Comparison of ENCODE assay signal across 9 cellular contexts in the genomic region with DNA sequence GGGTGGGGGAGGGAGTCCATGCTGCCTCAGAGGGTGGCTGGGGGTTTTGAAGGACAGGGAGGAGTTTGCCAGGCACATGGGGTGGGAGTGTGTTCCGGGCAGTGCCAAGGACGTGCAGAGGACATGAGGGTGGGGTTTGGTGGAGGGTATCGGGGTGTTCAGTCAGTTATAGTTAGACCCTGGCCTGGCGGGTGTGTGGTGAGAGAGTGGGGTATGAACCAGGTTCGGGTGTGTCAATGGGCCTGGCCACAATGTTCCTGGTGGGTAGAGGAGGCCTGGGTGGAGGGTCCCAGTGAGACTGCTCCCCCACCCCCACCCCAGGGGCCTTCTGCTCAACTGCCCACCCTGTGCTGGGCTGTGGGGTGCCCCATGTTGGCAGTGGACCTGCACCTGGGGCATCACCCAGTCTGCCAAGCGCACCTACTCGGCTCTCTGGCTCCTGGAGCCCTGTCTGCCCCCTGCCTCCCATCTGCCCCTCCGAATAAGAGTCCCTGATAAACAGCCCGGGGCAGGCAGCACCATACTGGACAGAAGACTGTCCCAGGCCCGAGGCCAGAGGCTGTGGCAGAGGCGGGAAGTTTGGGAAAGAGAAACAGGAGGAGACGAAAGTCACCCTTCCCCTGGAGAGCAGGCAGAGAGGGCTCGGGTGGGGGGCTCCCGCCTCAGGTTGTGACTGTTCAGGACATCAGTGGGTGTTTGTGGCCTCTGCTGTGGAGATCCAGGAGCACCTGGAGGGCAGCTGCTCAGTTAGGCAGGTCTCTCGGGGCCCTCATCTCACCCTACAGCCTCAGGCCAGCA. TPM values are rescaled to one million over a fixed set of nuclear protein-coding genes. Genes with fewer than 3 reads are reported as not detected.
DNase-seq lines count a peak whose midpoint lies in the region; ATAC-seq and TF ChIP-seq lines count a peak whose summit lies in the region.
"Had no signal": no experiment of that assay in that cellular context is flagged by ENCODE, and none has a peak within 500 bp of the region (broad histone marks: within the 10 kb centered on the region; RNA-seq: fewer than 3 reads in every experiment).

No MANE protein-coding gene starts in this region.

- H3K4me3 ChIP-seq in IMR-90 (ENCODE audit: insufficient read depth, low read depth, low read length): no peak overlapping the region
- H3K4me3 ChIP-seq in breast epithelium: peak overlapping the region; percentile 73 to 95 (median 92)

- intact Hi-C loops in IMR-90 (cut with micrococcal nuclease) (no loop called here), breast epithelium (cut with DNase I; ENCODE audit: low total_unique reads) (no loop called here)

- H4K20me1 ChIP-seq in IMR-90 (ENCODE audit: insufficient read depth, low read length): peaks cover 37% of the 10 kb centered on the region

- H2BK20ac ChIP-seq in IMR-90 (ENCODE audit: low read depth, low read length): no peak overlapping the region

- peaks cover 4% of the 10 kb centered on the region; the same call in 1 of the 2 replicates for H3K9me1 ChIP-seq in IMR-90 (ENCODE audit: insufficient read depth, low read length)

- dilution Hi-C loops in IMR-90 (cut with HindIII; ENCODE audit: low sequenced_read_pairs, unreplicated experiment): no loop called here

- BruUV-seq in IMR-90 (replicated peaks; lab: Mats Ljungman, UMichigan): no TSS peak

- POLR2A ChIA-PET in IMR-90 (lab: Charles Lee; ENCODE audit: unreplicated experiment): no interaction called here
- POLR2A ChIA-PET in naive thymus-derived CD8-positive, alpha-beta T cell (lab: Charles Lee): interaction anchor here (0.5 to 6.0 kb wide), 6 partner anchors 12 to 29 kb away, joined by 3 to 26 read pairs (median 4); no protein-coding TSS in a partner anchor

- no peak overlapping the region for H3K9ac ChIP-seq in IMR-90 (ENCODE audit: low read depth, low read length)

- no peak overlapping the region for H3K23ac ChIP-seq in IMR-90 (ENCODE audit: low read depth, low read length)

- H3K27ac ChIP-seq in 22Rv1 (peak overlapping the region; percentile 98), IMR-90 (ENCODE audit: insufficient read depth, low read length) (no peak overlapping the region), breast epithelium (peak overlapping the region; percentile 90 to 96)

- H3K4me1 ChIP-seq in IMR-90 (ENCODE audit: control insufficient read depth, insufficient read depth, low read length): peaks cover 37% of the 10 kb centered on the region
- H3K4me1 ChIP-seq in breast epithelium: peaks cover 31 to 40% of the 10 kb centered on the region in 2 donors

- H2AK5ac ChIP-seq in IMR-90 (ENCODE audit: low read depth, low read length): no peak overlapping the region

- TF ChIP-seq POLR2A in IMR-90 (IDR thresholded peaks at IDR 0.05; ENCODE audit: low read depth, low read length): no peak
- no peak for TF ChIP-seq POLR2A in breast epithelium (IDR thresholded peaks at IDR 0.05)

- H3K56ac ChIP-seq in IMR-90 (ENCODE audit: extremely low read depth, insufficient read depth, low read length): no peak overlapping the region

- no peaks in the 10 kb centered on the region for H3K9me3 Mint-ChIP-seq in naive thymus-derived CD8-positive, alpha-beta T cell

- H2BK15ac ChIP-seq in IMR-90 (ENCODE audit: low read depth, low read length): no peak overlapping the region

- peak overlapping the region in 7 of 10 donors; percentile 18 to 95 (median 66) for H3K27ac Mint-ChIP-seq in naive thymus-derived CD8-positive, alpha-beta T cell

- peak overlapping the region in 7 of 10 donors; percentile 28 to 80 (median 71) for H3K4me3 Mint-ChIP-seq in naive thymus-derived CD8-positive, alpha-beta T cell

- H3K36me3 Mint-ChIP-seq in naive thymus-derived CD8-positive, alpha-beta T cell: peaks cover 0 to 21% (median 2%) of the 10 kb centered on the region in 3 donors

- no peak overlapping the region for H4K91ac ChIP-seq in IMR-90 (ENCODE audit: insufficient read depth, low read depth, low read length)

- no peak for TF ChIP-seq RAD21 in IMR-90 (IDR thresholded peaks at IDR 0.05; ENCODE audit: low read length)

- H3K4me1 Mint-ChIP-seq in naive thymus-derived CD8-positive, alpha-beta T cell: peaks cover 15 to 49% (median 38%) of the 10 kb centered on the region in 4 donors

- no peak overlapping the region for H2BK5ac ChIP-seq in IMR-90 (ENCODE audit: low read depth, low read length, poor library complexity, severe bottlenecking)

- H3K14ac ChIP-seq in IMR-90 (replicated peaks; ENCODE audit: low read depth, low read length): no peak overlapping the region

- no peak overlapping the region for H3K18ac ChIP-seq in IMR-90 (ENCODE audit: low read depth, low read length)

- H4K8ac ChIP-seq in IMR-90 (ENCODE audit: low read depth in 2 of 2, low read length in 2 of 2): no peak overlapping the region

- H3K79me1 ChIP-seq in IMR-90 (ENCODE audit: low read depth in 1 of 2, low read length in 2 of 2): peaks cover 12 to 50% of the 10 kb centered on the region in 2 experiments

- no peak overlapping the region for H2BK120ac ChIP-seq in IMR-90 (ENCODE audit: low read depth, low read length)

- no peak for TF ChIP-seq CTCF in 22Rv1 (IDR thresholded peaks at IDR 0.05)
- TF ChIP-seq CTCF in IMR-90 (conservative IDR thresholded peaks at IDR 0.05; ENCODE audit: low read depth, low read length): no peak
- TF ChIP-seq CTCF in breast epithelium (IDR thresholded peaks at IDR 0.05): no peak

- CTCF ChIA-PET in IMR-90 (lab: Yijun Ruan, JAX): no interaction called here

- no peak overlapping the region for H3K4me2 ChIP-seq in IMR-90 (ENCODE audit: low read depth, low read length)

- in situ Hi-C loops in IMR-90 (cut with MboI; ENCODE audit: low sequenced_read_pairs): no loop called here

- ATAC-seq in IMR-90 (ENCODE audit: low read depth): no peak
- ATAC-seq in naive thymus-derived CD8-positive, alpha-beta T cell: no peak
- no peak for ATAC-seq in HG02763 (IDR thresholded peaks at IDR 0.05; ENCODE audit: unreplicated experiment)

- no peak overlapping the region for H3K4ac ChIP-seq in IMR-90 (ENCODE audit: low read depth, low read length)

- no peak for DNase-seq in IMR-90
- DNase-seq in breast epithelium (ENCODE audit: low spot score in 2 of 2): peak; percentile 23 to 51
- peak in 6 of 10 donors; percentile 0 to 30 (median 9) for DNase-seq in naive thymus-derived CD8-positive, alpha-beta T cell
- DNase-seq in iPS-NIHi11 (ENCODE audit: low spot score): no peak
- no peak for DNase-seq in activated gamma-delta T cell treated with Interleukin-2 at 50 U/mL for 16 hours
- DNase-seq in DMS79 (lab: John Stamatoyannopoulos, UW): no peak
- DNase-seq: NCI-H1105 had no signal

- no peak overlapping the region for H4K5ac ChIP-seq in IMR-90 (ENCODE audit: low read depth, low read length)

- H3K36me3 ChIP-seq in IMR-90 (ENCODE audit: control insufficient read depth, insufficient read depth, low read length) (peaks cover 30% of the 10 kb centered on the region), breast epithelium (no peaks in the 10 kb centered on the region)

- no peak overlapping the region for H2AFZ ChIP-seq in IMR-90 (replicated peaks; ENCODE audit: low read length, poor library complexity)

- no peaks in the 10 kb centered on the region for H3K9me3 ChIP-seq in IMR-90 (ENCODE audit: control insufficient read depth, insufficient read depth, low read length)
- H3K9me3 ChIP-seq in breast epithelium: no peaks in the 10 kb centered on the region

- no peaks in the 10 kb centered on the region for H3K27me3 Mint-ChIP-seq in naive thymus-derived CD8-positive, alpha-beta T cell

- WGBS in IMR-90 (ENCODE audit: extremely low coverage in 2 of 2, insufficient read length in 1 of 2), 2 experiments: 90% methylated on average over 2 of the region's 15 CpGs; no CpG with 5 or more reads in 1 of the 2 experiments

- H2AK9ac ChIP-seq in IMR-90 (replicated peaks; ENCODE audit: low read depth, low read length, poor library complexity): peak overlapping the region; percentile 68

- H3K27me3 ChIP-seq in IMR-90 (ENCODE audit: control insufficient read depth, insufficient read depth, low read length): no peaks in the 10 kb centered on the region
- H3K27me3 ChIP-seq in breast epithelium: no peaks in the 10 kb centered on the region

RNA-seq across cellular contexts. Expression of a gene that starts 4.1 kb away (rescaled TPM):
- total RNA-seq in IMR-90 (2012; rRNA removed) (8.6 and 10.3 TPM in 2 replicates), breast epithelium (10 to 100 TPM; 63.0 to 92.1 (median 87.1) TPM)
- 24.7 and 28.6 TPM in 2 replicates for polyA plus RNA-seq in IMR-90 (2012; rRNA removed)
- 31.4 and 45.1 TPM in 2 replicates for polyA plus RNA-seq in IMR-90 (2012; cell fraction: cytosol; rRNA removed)
- 37.2 and 85.2 TPM in 2 replicates for polyA plus RNA-seq in IMR-90 (2012; cell fraction: nucleus; rRNA removed; ENCODE audit: low replicate concordance)
- 10 to 100 TPM; 42.0 to 44.0 TPM for total RNA-seq in naive thymus-derived CD8-positive, alpha-beta T cell
- 10 to 100 TPM; 12.4 to 26.0 (median 13.6) TPM for polyA plus RNA-seq in naive thymus-derived CD8-positive, alpha-beta T cell

RNA-seq across cellular contexts. Expression of a gene that starts 46.3 kb away (rescaled TPM):
- total RNA-seq in IMR-90 (2012; rRNA removed) (36.1 and 36.2 TPM in 2 replicates), breast epithelium (10 to 100 TPM; 20.6 to 59.3 (median 39.5) TPM)
- polyA plus RNA-seq in IMR-90 (2012; rRNA removed): 70.7 and 82.0 TPM in 2 replicates
- polyA plus RNA-seq in IMR-90 (2012; cell fraction: cytosol; rRNA removed): 110 and 153 TPM in 2 replicates
- 79.2 and 119 TPM in 2 replicates for polyA plus RNA-seq in IMR-90 (2012; cell fraction: nucleus; rRNA removed; ENCODE audit: low replicate concordance)
- 10 to 100 TPM; 22.1 to 28.0 TPM for total RNA-seq in naive thymus-derived CD8-positive, alpha-beta T cell
- 10 to 100 TPM; 35.8 to 43.6 (median 37.0) TPM for polyA plus RNA-seq in naive thymus-derived CD8-positive, alpha-beta T cell

RNA-seq across cellular contexts. Expression of a gene that starts 46.5 kb away (rescaled TPM):
- total RNA-seq in IMR-90 (2012; rRNA removed) (5.6 and 7.2 TPM in 2 replicates), breast epithelium (10 to 100 TPM; 16.6 to 22.4 (median 19.7) TPM)
- polyA plus RNA-seq in IMR-90 (2012; rRNA removed): 10.9 and 11.2 TPM in 2 replicates
- 18.8 and 22.7 TPM in 2 replicates for polyA plus RNA-seq in IMR-90 (2012; cell fraction: cytosol; rRNA removed)
- polyA plus RNA-seq in IMR-90 (2012; cell fraction: nucleus; rRNA removed; ENCODE audit: low replicate concordance): 13.5 and 24.8 TPM in 2 replicates
- 10 to 100 TPM; 20.3 to 23.6 TPM for total RNA-seq in naive thymus-derived CD8-positive, alpha-beta T cell
- 10 to 100 TPM; 10.8 to 17.0 (median 16.9) TPM for polyA plus RNA-seq in naive thymus-derived CD8-positive, alpha-beta T cell

RNA-seq across cellular contexts. Expression of a gene that starts 47.9 kb away (rescaled TPM):
- total RNA-seq in IMR-90 (2012; rRNA removed): not detected in 2 replicates
- polyA plus RNA-seq in IMR-90 (2012; rRNA removed): not detected in 2 replicates
- 0.01 TPM in 1 of 2 replicates, not detected in the other for polyA plus RNA-seq in IMR-90 (2012; cell fraction: cytosol; rRNA removed)
- 0.04 and 0.05 TPM in 2 replicates for polyA plus RNA-seq in IMR-90 (2012; cell fraction: nucleus; rRNA removed; ENCODE audit: low replicate concordance)
- total RNA-seq in breast epithelium: not detected
- not detected for total RNA-seq in naive thymus-derived CD8-positive, alpha-beta T cell
- polyA plus RNA-seq in naive thymus-derived CD8-positive, alpha-beta T cell: not detected

Comparison
In these comparisons a context has a peak if more than half of its experiments do, and no peak if none do; other contexts are left out.
1. DNase-seq: peak in breast epithelium (2 of 2) and naive thymus-derived CD8-positive, alpha-beta T cell (6 of 10); none in IMR-90 (single experiment), iPS-NIHi11 (single experiment), activated gamma-delta T cell treated with Interleukin-2 at 50 U/mL for 16 hours (single experiment) and DMS79 (single experiment).